ENCODE assay signal across 15 cellular contexts in the genomic region with DNA sequence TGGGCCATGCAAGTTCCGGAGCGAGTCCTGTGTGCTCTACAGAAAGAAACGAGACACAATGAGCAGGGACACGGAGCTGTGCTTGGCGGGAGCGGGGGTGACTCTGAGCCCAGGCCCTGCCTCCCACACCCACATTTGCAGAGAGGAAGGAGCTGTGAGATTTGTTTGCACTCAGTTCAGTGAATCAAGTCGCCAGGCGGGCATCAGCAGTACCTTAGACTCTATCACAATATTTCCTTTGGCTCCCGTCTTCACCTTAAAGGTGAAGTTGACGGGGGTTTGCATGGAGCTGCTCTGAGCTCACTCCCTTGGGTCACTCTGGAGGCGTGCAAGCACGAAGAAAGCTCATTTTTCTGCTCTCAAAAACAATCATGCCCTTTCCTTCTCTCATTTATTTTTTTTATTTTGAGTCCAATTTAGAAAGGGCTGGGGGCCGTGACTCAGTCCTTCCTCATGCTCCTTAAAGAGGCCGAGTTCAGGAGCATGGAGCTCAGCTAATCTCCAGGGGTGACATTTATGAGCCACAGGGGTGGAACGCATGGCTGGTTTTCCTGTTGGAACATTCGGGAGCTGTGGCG.
DNase-seq lines count a peak whose midpoint lies in the region; ATAC-seq and TF ChIP-seq lines count a peak whose summit lies in the region.
"Had no signal": no experiment of that assay in that cellular context is flagged by ENCODE, and none has a peak within 500 bp of the region (broad histone marks: within the 10 kb centered on the region; RNA-seq: fewer than 3 reads in every experiment).

No MANE protein-coding gene starts in this region.

- H3K27ac Mint-ChIP-seq in T-helper 2 cell treated with Interferon-gamma antibody and Interleukin-4, amounts not matched to agents 5 μg/mL and 100 μg/mL, for 36 hours, result no peak overlapping the region
- H3K27ac Mint-ChIP-seq: activated naive CD8-positive, alpha-beta T cell treated with anti-CD3 and anti-CD28 coated beads for 36 hours had no signal

- H3K79me2 ChIP-seq in fibroblast of lung (ENCODE audit: control insufficient read depth, insufficient read depth, low read length), result no peaks in the 10 kb centered on the region
- H3K79me2 ChIP-seq: hepatocyte had no signal

- no peak overlapping the region for H3K4me3 ChIP-seq in BLaER1 treated with 17β-estradiol and CSF1 and Interleukin-3, amounts not matched to agents 10 nM and 100 nM
- H3K4me3 ChIP-seq in fibroblast of lung (replicated peaks in 1 of 4; ENCODE audit: control extremely low read depth in 1 of 4, insufficient read depth in 1 of 4, low read depth in 3 of 4, low read length in 4 of 4), result no peak overlapping the region
- H3K4me3 ChIP-seq: hepatocyte had no signal

- no peaks in the 10 kb centered on the region for H3K9me3 ChIP-seq in BLaER1 treated with 17β-estradiol and CSF1 and Interleukin-3, amounts not matched to agents 10 nM and 100 nM (replicated peaks in 1 of 11)
- no peaks in the 10 kb centered on the region for H3K9me3 ChIP-seq in fibroblast of lung (ENCODE audit: control insufficient read depth, insufficient read depth, low read depth, low read length)

- TF ChIP-seq CTCF in fibroblast of lung (conservative IDR thresholded peaks at IDR 0.05 in 1 of 2, IDR thresholded peaks at IDR 0.05 in 1 of 2; ENCODE audit: low read depth in 1 of 2, low read length in 2 of 2), result no peak

- H4K20me1 ChIP-seq in BLaER1 treated with 17β-estradiol and CSF1 and Interleukin-3, amounts not matched to agents 10 nM and 100 nM, result no peaks in the 10 kb centered on the region
- H4K20me1 ChIP-seq in fibroblast of lung (ENCODE audit: control insufficient read depth, extremely low read depth, insufficient read depth, low read length), result no peaks in the 10 kb centered on the region

- no peaks in the 10 kb centered on the region for H3K36me3 ChIP-seq in BLaER1 treated with 17β-estradiol and CSF1 and Interleukin-3, amounts not matched to agents 10 nM and 100 nM
- no peaks in the 10 kb centered on the region for H3K36me3 ChIP-seq in fibroblast of lung (ENCODE audit: control insufficient read depth, insufficient read depth, low read length)

- H3K9me3 Mint-ChIP-seq in T-helper 2 cell treated with Interferon-gamma antibody and Interleukin-4, amounts not matched to agents 5 μg/mL and 100 μg/mL, for 36 hours, result no peaks in the 10 kb centered on the region
- H3K9me3 Mint-ChIP-seq: activated naive CD8-positive, alpha-beta T cell treated with anti-CD3 and anti-CD28 coated beads for 36 hours had no signal

- intact Hi-C loops in sciatic nerve (cut with DNase I), result no loop called here

- H3K4me2 ChIP-seq in BLaER1 treated with 17β-estradiol and CSF1 and Interleukin-3, amounts not matched to agents 10 nM and 100 nM, result peak overlapping the region in 8 of 11 experiments; percentile 3 to 44 (median 23); a peak in 6 of 22 replicates
- no peak overlapping the region for H3K4me2 ChIP-seq in fibroblast of lung (ENCODE audit: extremely low read depth, insufficient read depth, low read length)
- H3K4me2 ChIP-seq: hepatocyte had no signal

- H3K27me3 ChIP-seq in BLaER1 treated with 17β-estradiol and CSF1 and Interleukin-3, amounts not matched to agents 10 nM and 100 nM, result no peaks in the 10 kb centered on the region
- no peaks in the 10 kb centered on the region for H3K27me3 ChIP-seq in fibroblast of lung (ENCODE audit: control insufficient read depth, insufficient read depth, low read length)
- H3K27me3 ChIP-seq: hepatocyte had no signal

- H3K4me1 ChIP-seq in BLaER1 treated with 17β-estradiol and CSF1 and Interleukin-3, amounts not matched to agents 10 nM and 100 nM, result peaks cover 0 to 20% (median 8%) of the 10 kb centered on the region in 10 experiments; a peak in 11 of 20 replicates
- peaks cover 9% of the 10 kb centered on the region for H3K4me1 ChIP-seq in fibroblast of lung (ENCODE audit: control insufficient read depth, extremely low read depth, insufficient read depth, low read length)

- DNase-seq in RPMI7951 (ENCODE audit: low read depth), result peak; percentile 60
- peak; percentile 51 to 88 for DNase-seq in fibroblast of lung (ENCODE audit: low read depth in 2 of 2)
- no peak for DNase-seq in sciatic nerve (ENCODE audit: low spot score)
- DNase-seq in T-helper 2 cell treated with Interferon-gamma antibody and Interleukin-4, amounts not matched to agents 5 μg/mL and 100 μg/mL, for 36 hours (ENCODE audit: low spot score), result no peak
- no peak for DNase-seq in activated naive CD4-positive, alpha-beta T cell treated with anti-CD3 and anti-CD28 coated beads, Interleukin-2, amount 50 U/mL, for 16 hours
- no peak for DNase-seq in islet precursor cell
- DNase-seq: activated CD4-positive, alpha-beta T cell treated with anti-CD3 and anti-CD28 coated beads, Interleukin-2, amount 50 U/mL, for 1 hour; activated naive CD8-positive, alpha-beta T cell treated with anti-CD3 and anti-CD28 coated beads for 36 hours; activated T-cell treated with anti-CD3 and anti-CD28 coated beads, Interleukin-2, amount 50 U/mL, for 1 hour; erythroblast; left colon had no signal

- peak; percentile 29 for ATAC-seq in sciatic nerve
- ATAC-seq in GM21619 (IDR thresholded peaks at IDR 0.05; ENCODE audit: unreplicated experiment), result no peak
- ATAC-seq: Right ventricle myocardium inferior had no signal

- no peak overlapping the region for H3K4me3 Mint-ChIP-seq in T-helper 2 cell treated with Interferon-gamma antibody and Interleukin-4, amounts not matched to agents 5 μg/mL and 100 μg/mL, for 36 hours
- H3K4me3 Mint-ChIP-seq: activated naive CD8-positive, alpha-beta T cell treated with anti-CD3 and anti-CD28 coated beads for 36 hours had no signal

- peaks cover 3% of the 10 kb centered on the region for H3K4me1 Mint-ChIP-seq in T-helper 2 cell treated with Interferon-gamma antibody and Interleukin-4, amounts not matched to agents 5 μg/mL and 100 μg/mL, for 36 hours (ENCODE audit: low read depth)
- H3K4me1 Mint-ChIP-seq: activated naive CD8-positive, alpha-beta T cell treated with anti-CD3 and anti-CD28 coated beads for 36 hours had no signal

- H2AFZ ChIP-seq in fibroblast of lung (ENCODE audit: low read length), result no peak overlapping the region
- H2AFZ ChIP-seq: hepatocyte had no signal

- peaks cover 3% of the 10 kb centered on the region for H3K27me3 Mint-ChIP-seq in T-helper 2 cell treated with Interferon-gamma antibody and Interleukin-4, amounts not matched to agents 5 μg/mL and 100 μg/mL, for 36 hours (ENCODE audit: low read depth)
- H3K27me3 Mint-ChIP-seq: activated naive CD8-positive, alpha-beta T cell treated with anti-CD3 and anti-CD28 coated beads for 36 hours had no signal

- no peak overlapping the region for H3K9ac ChIP-seq in BLaER1 treated with 17β-estradiol and CSF1 and Interleukin-3, amounts not matched to agents 10 nM and 100 nM
- no peak overlapping the region for H3K9ac ChIP-seq in fibroblast of lung (ENCODE audit: insufficient read depth, low read length)

- H3K27ac ChIP-seq in BLaER1 treated with 17β-estradiol and CSF1 and Interleukin-3, amounts not matched to agents 10 nM and 100 nM, result no peak overlapping the region
- peak overlapping the region; percentile 45 for H3K27ac ChIP-seq in fibroblast of lung (ENCODE audit: insufficient read depth, low read length)
- H3K27ac ChIP-seq: hepatocyte had no signal

- H3K36me3 Mint-ChIP-seq in T-helper 2 cell treated with Interferon-gamma antibody and Interleukin-4, amounts not matched to agents 5 μg/mL and 100 μg/mL, for 36 hours (ENCODE audit: low read depth), result no peaks in the 10 kb centered on the region
- H3K36me3 Mint-ChIP-seq: activated naive CD8-positive, alpha-beta T cell treated with anti-CD3 and anti-CD28 coated beads for 36 hours had no signal

Comparison
In these comparisons a context has a peak if more than half of its experiments do, and no peak if none do; other contexts are left out.
1. DNase-seq: peak in RPMI7951 (single experiment) and fibroblast of lung (2 of 2); none in sciatic nerve (single experiment), T-helper 2 cell treated with Interferon-gamma antibody and Interleukin-4, amounts not matched to agents 5 μg/mL and 100 μg/mL, for 36 hours (single experiment), activated naive CD4-positive, alpha-beta T cell treated with anti-CD3 and anti-CD28 coated beads, Interleukin-2, amount 50 U/mL, for 16 hours (single experiment) and islet precursor cell (single experiment).